8 cellular contexts compared by ENCODE assay signal in genomic region chr10:42781893-42782445, GRCh38. TPM values are rescaled to one million over a fixed set of nuclear protein-coding genes. Genes with fewer than 3 reads are reported as not detected.
DNase-seq lines count a peak whose midpoint lies in the region; ATAC-seq and TF ChIP-seq lines count a peak whose summit lies in the region.

No MANE protein-coding gene starts in this region.

- H3K4me3 ChIP-seq in CD4-positive, alpha-beta memory T cell (ENCODE audit: low read length in 2 of 2): peak overlapping the region; percentile 47 to 88
- H3K4me3 ChIP-seq in heart right ventricle: peak overlapping the region; percentile 63 to 92 (median 76)
- peak overlapping the region; percentile 87 for H3K4me3 ChIP-seq in skeletal muscle cell (ENCODE audit: low read depth, low read length)

- peaks cover 14% of the 10 kb centered on the region for H3K36me3 ChIP-seq in CD4-positive, alpha-beta memory T cell (ENCODE audit: insufficient read depth, low read length)
- H3K36me3 ChIP-seq in heart right ventricle: peaks cover 0 to 30% (median 23%) of the 10 kb centered on the region in 9 donors

- H3K27ac Mint-ChIP-seq in CD4-positive, alpha-beta memory T cell: peak overlapping the region; percentile 93 to 99 (median 96)
- peak overlapping the region; percentile 93 for H3K27ac Mint-ChIP-seq in activated CD8-positive, alpha-beta T cell treated with anti-CD3 and anti-CD28 coated beads for 36 hours

- peaks cover 18 to 32% of the 10 kb centered on the region in 2 donors for H3K36me3 Mint-ChIP-seq in CD4-positive, alpha-beta memory T cell
- peaks cover 13% of the 10 kb centered on the region for H3K36me3 Mint-ChIP-seq in activated CD8-positive, alpha-beta T cell treated with anti-CD3 and anti-CD28 coated beads for 36 hours (ENCODE audit: low read depth)

- TF ChIP-seq CTCF in activated CD8-positive, alpha-beta T cell treated with anti-CD3 and anti-CD28 coated beads for 36 hours (IDR thresholded peaks at IDR 0.05): no peak
- no peak for TF ChIP-seq CTCF in heart right ventricle (IDR thresholded peaks at IDR 0.05)
- no peak for TF ChIP-seq CTCF in GM20000 (IDR thresholded peaks at IDR 0.05; ENCODE audit: extremely low read depth, missing control alignments)

- peaks cover 22% of the 10 kb centered on the region for H3K4me1 ChIP-seq in CD4-positive, alpha-beta memory T cell (ENCODE audit: insufficient read depth, low read length)
- H3K4me1 ChIP-seq in heart right ventricle: peaks cover 0 to 21% (median 13%) of the 10 kb centered on the region in 9 donors

- peak in 1 of 5 donors; percentile 41 for DNase-seq in CD4-positive, alpha-beta memory T cell
- DNase-seq in activated CD8-positive, alpha-beta T cell treated with anti-CD3 and anti-CD28 coated beads for 36 hours: peak; percentile 32
- DNase-seq in heart right ventricle (peak in 1 of 2 donors; percentile 7), skeletal muscle cell (ENCODE audit: low read depth) (no peak), NOMO-1 (lab: John Stamatoyannopoulos, UW; ENCODE audit: unreplicated experiment in 2 of 2) (no peak), GM20000 (ENCODE audit: low spot score) (no peak)

- intact Hi-C loops in CD4-positive, alpha-beta memory T cell (cut with micrococcal nuclease): loop anchor here (1.0 to 10.0 kb wide), 4 partner anchors 29 to 863 kb away; partner anchors contain the start of genes CSGALNACT2, ZNF32 and ZNF33B
- intact Hi-C loops in activated CD8-positive, alpha-beta T cell treated with anti-CD3 and anti-CD28 coated beads for 36 hours (cut with micrococcal nuclease): no loop called here
- intact Hi-C loops in heart right ventricle (cut with DNase I): loop anchor here in 4 of 10 donors (1.0 to 2.0 kb wide), 5 partner anchors 27 to 144 kb away; partner anchors contain the start of gene ZNF33B (in 2 of the 4)

- CTCF ChIA-PET in CD4-positive, alpha-beta memory T cell (lab: Charles Lee; ENCODE audit: partially characterized antibody): interaction anchor here (1.2 to 1.4 kb wide), 2 partner anchors 25 to 29 kb away, joined by 3 to 4 read pairs; no protein-coding TSS in a partner anchor
- CTCF ChIA-PET in activated CD8-positive, alpha-beta T cell treated with anti-CD3 and anti-CD28 coated beads for 36 hours (lab: Charles Lee): no interaction called here

- no peaks in the 10 kb centered on the region for H3K9me3 ChIP-seq in CD4-positive, alpha-beta memory T cell (ENCODE audit: control insufficient read depth in 1 of 2, low read length in 2 of 2)
- no peaks in the 10 kb centered on the region for H3K9me3 ChIP-seq in heart right ventricle

- H3K4me3 Mint-ChIP-seq in CD4-positive, alpha-beta memory T cell: peak overlapping the region; percentile 96 to 99 (median 98)
- H3K4me3 Mint-ChIP-seq in activated CD8-positive, alpha-beta T cell treated with anti-CD3 and anti-CD28 coated beads for 36 hours: peak overlapping the region; percentile 92

- POLR2A ChIA-PET in CD4-positive, alpha-beta memory T cell (lab: Charles Lee; ENCODE audit: partially characterized antibody): interaction anchor here (1.1 to 2.6 kb wide), 4 partner anchors 25 to 357 kb away, joined by 3 to 15 read pairs (median 8); partner anchors contain the start of genes CSGALNACT2 and ZNF33B
- POLR2A ChIA-PET in activated CD8-positive, alpha-beta T cell treated with anti-CD3 and anti-CD28 coated beads for 36 hours (lab: Charles Lee): interaction anchor here (0.8 to 1.8 kb wide), 2 partner anchors 8 to 11 kb away, joined by 3 to 7 read pairs; no protein-coding TSS in a partner anchor

- 30 to 34% methylated on average over 18 of the region's 18 CpGs for WGBS in heart right ventricle, 2 donors

- H3K27ac ChIP-seq in CD4-positive, alpha-beta memory T cell (ENCODE audit: low read depth, low read length): peak overlapping the region; percentile 74
- H3K27ac ChIP-seq in heart right ventricle: peak overlapping the region; percentile 87 to 99 (median 94)

- peaks cover 13 to 40% (median 28%) of the 10 kb centered on the region in 4 donors for H3K4me1 Mint-ChIP-seq in CD4-positive, alpha-beta memory T cell
- peaks cover 28% of the 10 kb centered on the region for H3K4me1 Mint-ChIP-seq in activated CD8-positive, alpha-beta T cell treated with anti-CD3 and anti-CD28 coated beads for 36 hours (ENCODE audit: low read depth)

- H3K27me3 ChIP-seq in CD4-positive, alpha-beta memory T cell (ENCODE audit: insufficient read depth, low read length): no peaks in the 10 kb centered on the region
- peaks cover 0 to 8% (median 0%) of the 10 kb centered on the region in 7 donors for H3K27me3 ChIP-seq in heart right ventricle

- no peaks in the 10 kb centered on the region for H3K9me3 Mint-ChIP-seq in CD4-positive, alpha-beta memory T cell
- H3K9me3 Mint-ChIP-seq in activated CD8-positive, alpha-beta T cell treated with anti-CD3 and anti-CD28 coated beads for 36 hours: no peaks in the 10 kb centered on the region

- peak; percentile 14 for ATAC-seq in HG02642 (IDR thresholded peaks at IDR 0.05; ENCODE audit: poor library complexity, unreplicated experiment)
- no peak for ATAC-seq in activated CD8-positive, alpha-beta T cell treated with anti-CD3 and anti-CD28 coated beads for 36 hours
- peak in 7 of 8 donors; percentile 1 to 57 (median 9) for ATAC-seq in heart right ventricle
- ATAC-seq in HG03159 (IDR thresholded peaks at IDR 0.05; ENCODE audit: unreplicated experiment): no peak

- peaks cover 4 to 5% of the 10 kb centered on the region in 2 donors for H3K27me3 Mint-ChIP-seq in CD4-positive, alpha-beta memory T cell
- peaks cover 1% of the 10 kb centered on the region for H3K27me3 Mint-ChIP-seq in activated CD8-positive, alpha-beta T cell treated with anti-CD3 and anti-CD28 coated beads for 36 hours

RNA-seq across cellular contexts. Expression of gene BMS1, which starts 0.6 kb away (rescaled TPM):
- total RNA-seq in CD4-positive, alpha-beta memory T cell: 10 to 100 TPM; 17.3 to 18.9 TPM
- polyA plus RNA-seq in CD4-positive, alpha-beta memory T cell: 10 to 100 TPM in 1 of 2 donors, 1 to 10 TPM in 1; 7.1 to 18.2 TPM
- 10 to 100 TPM; 27.6 to 28.1 TPM for total RNA-seq in activated CD8-positive, alpha-beta T cell treated with anti-CD3 and anti-CD28 coated beads for 36 hours
- 10 to 100 TPM; 11.6 to 16.5 (median 14.1) TPM for total RNA-seq in heart right ventricle
- 10 to 100 TPM in 1 of 2 donors, 1 to 10 TPM in 1; 8.0 to 10.1 TPM for polyA plus RNA-seq in heart right ventricle

Comparison
In these comparisons a context has a peak if more than half of its experiments do, and no peak if none do; other contexts are left out.
1. ATAC-seq: peak in HG02642 (single experiment) and heart right ventricle (7 of 8); none in activated CD8-positive, alpha-beta T cell treated with anti-CD3 and anti-CD28 coated beads for 36 hours (single experiment) and HG03159 (single experiment).
2. Peak in every context shown above with its lines, with median percentiles within 50 percentile points of each other: H3K4me3 ChIP-seq.